19 cellular contexts compared by ENCODE assay signal in the genomic region with DNA sequence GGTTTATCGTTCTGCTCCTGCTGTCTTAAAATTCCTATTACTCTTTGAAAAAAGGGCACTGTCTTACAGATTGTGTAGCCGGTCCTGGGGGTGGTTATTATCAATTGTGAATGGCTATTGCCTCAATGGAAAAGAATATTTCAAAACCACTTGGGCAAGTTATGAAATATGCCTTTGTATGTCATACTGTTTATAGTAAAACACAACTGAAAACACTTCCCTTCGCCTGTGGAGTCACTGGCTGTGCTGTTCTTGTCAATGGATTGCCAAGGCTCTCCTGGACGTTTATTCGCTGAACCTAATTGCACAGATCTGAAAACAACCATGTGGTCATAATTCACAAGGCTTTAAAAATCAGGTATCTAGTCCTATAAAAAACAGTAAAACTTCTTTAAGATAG. TPM values are rescaled to one million over a fixed set of nuclear protein-coding genes. Genes with fewer than 3 reads are reported as not detected.
A peak's percentile ranks its signal among the peaks of the same experiment; 100 is the strongest.
DNase-seq lines count a peak whose midpoint lies in the region; ATAC-seq and TF ChIP-seq lines count a peak whose summit lies in the region.
"Had no signal": no experiment of that assay in that cellular context is flagged by ENCODE, and none has a peak within 500 bp of the region (broad histone marks: within the 10 kb centered on the region; RNA-seq: fewer than 3 reads in every experiment).

No MANE protein-coding gene starts in this region.

- H3K9me3 Mint-ChIP-seq in CD14-positive monocyte = peaks cover 0 to 3% (median 0%) of the 10 kb centered on the region in 7 donors
- H3K9me3 Mint-ChIP-seq in IgD-negative memory B cell = no peaks in the 10 kb centered on the region
- no peaks in the 10 kb centered on the region for H3K9me3 Mint-ChIP-seq in activated B cell treated with CpG ODN at 0.5 μM for 24 hours

- no peaks in the 10 kb centered on the region for H3K9me3 ChIP-seq in left lung
- H3K9me3 ChIP-seq: body of pancreas, esophagus muscularis mucosa, SK-N-SH had no signal

- H3K27me3 ChIP-seq in left lung = no peaks in the 10 kb centered on the region
- H3K27me3 ChIP-seq: body of pancreas, esophagus muscularis mucosa had no signal

- TF ChIP-seq CTCF in CD14-positive monocyte (IDR thresholded peaks at IDR 0.05) = no peak
- no peak for TF ChIP-seq CTCF in activated B cell treated with CpG ODN at 0.5 μM for 24 hours (IDR thresholded peaks at IDR 0.05)
- TF ChIP-seq CTCF in left lung (IDR thresholded peaks at IDR 0.05) = no peak

- CTCF ChIA-PET in activated B cell treated with CpG ODN at 0.5 μM for 24 hours (lab: Charles Lee) = interaction anchor here (0.8 to 5.9 kb wide), 4 partner anchors 11 to 84 kb away, joined by 3 to 49 read pairs (median 14); partner anchors contain the start of gene TAGAP

- DNase-seq in CD14-positive monocyte (ENCODE audit: low spot score) (peak; percentile 78), activated B cell treated with CpG ODN at 0.5 μM for 24 hours (no peak), left lung (no peak), activated gamma-delta T cell treated with Interleukin-2 at 50 U/mL for 16 hours (no peak), NCI-H146 treated with DMSO at 0.1 percent for 48 hours (lab: John Stamatoyannopoulos, UW; ENCODE audit: unreplicated experiment) (no peak)
- DNase-seq in activated CD4-positive, CD25-positive, alpha-beta regulatory T cell treated with anti-CD3 and anti-CD28 coated beads, Interleukin-2, amount 50 U/mL, for 72 hours = no peak
- DNase-seq: activated effector memory CD4-positive, alpha-beta T cell treated with Interleukin-2 at 50 U/mL for 16 hours; body of pancreas; HCEC 1CT; NCI-H1694 treated with DMSO at 0.1 percent for 48 hours; NCI-H524; SK-N-SH; stimulated activated CD4-positive, alpha-beta T cell treated with anti-CD3 and anti-CD28 coated beads, Interleukin-4, amount 100 ng/mL, for 1 hour had no signal

- no peak overlapping the region for H3K4me3 ChIP-seq in left lung
- H3K4me3 ChIP-seq: body of pancreas, esophagus muscularis mucosa had no signal

- H3K27ac ChIP-seq in left lung = peak overlapping the region in 1 of 2 donors; percentile 72
- H3K27ac ChIP-seq: body of pancreas, esophagus muscularis mucosa, parathyroid adenoma had no signal

- H3K36me3 ChIP-seq in left lung = no peaks in the 10 kb centered on the region
- H3K36me3 ChIP-seq: esophagus muscularis mucosa had no signal

- H3K27me3 Mint-ChIP-seq in CD14-positive monocyte (ENCODE audit: low read depth in 3 of 3) (peaks cover 0 to 2% (median 0%) of the 10 kb centered on the region in 3 donors), IgD-negative memory B cell (no peaks in the 10 kb centered on the region), activated B cell treated with CpG ODN at 0.5 μM for 24 hours (no peaks in the 10 kb centered on the region)

- H3K4me1 ChIP-seq in left lung = peaks cover 0 to 9% of the 10 kb centered on the region in 2 donors
- H3K4me1 ChIP-seq: body of pancreas, esophagus muscularis mucosa, parathyroid adenoma had no signal

- POLR2A ChIA-PET in activated B cell treated with CpG ODN at 0.5 μM for 24 hours (lab: Charles Lee) = interaction anchor here (3.8 to 20.1 kb wide), 5 partner anchors 12 to 52 kb away, joined by 40 to 1007 read pairs (median 113); partner anchors contain the start of gene TAGAP

- H3K27ac Mint-ChIP-seq in CD14-positive monocyte (peak overlapping the region; percentile 82 to 95 (median 92)), IgD-negative memory B cell (peak overlapping the region; percentile 13 to 87 (median 66)), activated B cell treated with CpG ODN at 0.5 μM for 24 hours (peak overlapping the region; percentile 69)

- no peak for ATAC-seq in activated B cell treated with CpG ODN at 0.5 μM for 24 hours (ENCODE audit: low read depth)
- peak; percentile 46 for ATAC-seq in left lung
- ATAC-seq in GM21576 (IDR thresholded peaks at IDR 0.05; ENCODE audit: unreplicated experiment) = no peak
- ATAC-seq: body of pancreas had no signal

- H3K4me3 Mint-ChIP-seq in CD14-positive monocyte (no peak overlapping the region), IgD-negative memory B cell (no peak overlapping the region), activated B cell treated with CpG ODN at 0.5 μM for 24 hours (no peak overlapping the region)

- H3K36me3 Mint-ChIP-seq in CD14-positive monocyte (peaks cover 3 to 6% of the 10 kb centered on the region in 2 donors), IgD-negative memory B cell (no peaks in the 10 kb centered on the region), activated B cell treated with CpG ODN at 0.5 μM for 24 hours (ENCODE audit: low read depth) (no peaks in the 10 kb centered on the region)

- intact Hi-C loops in CD14-positive monocyte (cut with micrococcal nuclease) (no loop called here), activated B cell treated with CpG ODN at 0.5 μM for 24 hours (cut with micrococcal nuclease) (loop anchor here (10.0 kb wide), 1 partner anchor 1328 kb away; no protein-coding TSS in a partner anchor), left lung (cut with DNase I) (no loop called here)

- peaks cover 46% of the 10 kb centered on the region for H3K4me1 Mint-ChIP-seq in CD14-positive monocyte
- H3K4me1 Mint-ChIP-seq in IgD-negative memory B cell = peaks cover 31 to 46% (median 36%) of the 10 kb centered on the region in 3 donors
- peaks cover 59% of the 10 kb centered on the region for H3K4me1 Mint-ChIP-seq in activated B cell treated with CpG ODN at 0.5 μM for 24 hours

RNA-seq across cellular contexts. Expression of gene TAGAP, which starts 47.8 kb away (rescaled TPM):
- 10 to 100 TPM; 51.9 to 59.1 TPM for polyA plus RNA-seq in CD14-positive monocyte
- 157 TPM for polyA plus RNA-seq in IgD-negative memory B cell
- total RNA-seq in activated B cell treated with CpG ODN at 0.5 μM for 24 hours = 129 TPM in 2 replicates
- total RNA-seq in left lung = 10 to 100 TPM in 1 of 2 donors, 1 to 10 TPM in 1; 8.2 to 15.1 TPM
- total RNA-seq: HT-29 had no signal
- polyA plus RNA-seq: BJ, SK-N-SH had no signal
